13 cellular contexts compared by ENCODE assay signal in the genomic region with DNA sequence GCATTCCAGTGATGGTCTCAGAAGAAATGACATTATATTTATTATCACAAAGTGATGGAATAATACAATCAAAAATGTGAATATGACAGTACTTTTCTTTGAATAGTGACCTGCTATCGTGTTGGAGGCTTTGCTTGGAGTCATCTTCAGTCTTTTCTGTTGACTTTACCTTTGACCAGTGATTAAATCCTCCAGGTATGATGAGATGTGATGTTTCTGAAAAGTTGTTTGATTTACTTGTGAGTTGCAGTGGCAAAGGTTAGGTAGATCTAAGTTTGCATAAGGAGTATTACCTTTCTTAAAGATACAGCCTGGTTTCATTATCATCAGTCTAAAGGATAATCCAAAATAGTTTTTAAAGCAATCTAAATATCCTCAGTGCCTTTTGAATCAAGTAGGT.
"Had no signal": no experiment of that assay in that cellular context is flagged by ENCODE, and none has a peak within 500 bp of the region (broad histone marks: within the 10 kb centered on the region; RNA-seq: fewer than 3 reads in every experiment).

No MANE protein-coding gene starts in this region.

- H3K27ac Mint-ChIP-seq: activated naive CD4-positive, alpha-beta T cell treated with anti-CD3 and anti-CD28 coated beads, Interleukin-2, amount 50 U/mL, for 72 hours; neural progenitor cell had no signal

- DNase-seq: activated CD4-positive, alpha-beta T cell treated with anti-CD3 and anti-CD28 coated beads for 1 hour; activated CD8-positive, alpha-beta memory T cell treated with anti-CD3 and anti-CD28 coated beads for 24 hours; aorta; esophagus squamous epithelium; foreskin fibroblast; pancreas; T1000 had no signal

- H3K4me3 ChIP-seq: esophagus squamous epithelium, neural progenitor cell, pancreas, skin epidermis, tibial nerve had no signal

- H3K36me3 ChIP-seq: neural progenitor cell, pancreas had no signal

- H3K36me3 Mint-ChIP-seq: activated naive CD4-positive, alpha-beta T cell treated with anti-CD3 and anti-CD28 coated beads, Interleukin-2, amount 50 U/mL, for 72 hours; neural progenitor cell had no signal

- H3K9me3 ChIP-seq: esophagus squamous epithelium, pancreas, tibial nerve had no signal

- H3K27me3 ChIP-seq: esophagus squamous epithelium, neural progenitor cell, pancreas, tibial nerve had no signal

- ATAC-seq: activated naive CD4-positive, alpha-beta T cell treated with anti-CD3 and anti-CD28 coated beads, Interleukin-2, amount 50 U/mL, for 72 hours; left lobe of liver; pancreas had no signal

- H3K27ac ChIP-seq: esophagus squamous epithelium, neural progenitor cell, pancreas, skin epidermis, tibial nerve had no signal

- H3K9me3 Mint-ChIP-seq: activated naive CD4-positive, alpha-beta T cell treated with anti-CD3 and anti-CD28 coated beads, Interleukin-2, amount 50 U/mL, for 72 hours; memory B cell; neural progenitor cell had no signal

- H3K27me3 Mint-ChIP-seq: memory B cell had no signal

- H3K4me3 Mint-ChIP-seq: memory B cell, neural progenitor cell had no signal
